ENCODE assay signal across 1 cellular context in the genomic region with DNA sequence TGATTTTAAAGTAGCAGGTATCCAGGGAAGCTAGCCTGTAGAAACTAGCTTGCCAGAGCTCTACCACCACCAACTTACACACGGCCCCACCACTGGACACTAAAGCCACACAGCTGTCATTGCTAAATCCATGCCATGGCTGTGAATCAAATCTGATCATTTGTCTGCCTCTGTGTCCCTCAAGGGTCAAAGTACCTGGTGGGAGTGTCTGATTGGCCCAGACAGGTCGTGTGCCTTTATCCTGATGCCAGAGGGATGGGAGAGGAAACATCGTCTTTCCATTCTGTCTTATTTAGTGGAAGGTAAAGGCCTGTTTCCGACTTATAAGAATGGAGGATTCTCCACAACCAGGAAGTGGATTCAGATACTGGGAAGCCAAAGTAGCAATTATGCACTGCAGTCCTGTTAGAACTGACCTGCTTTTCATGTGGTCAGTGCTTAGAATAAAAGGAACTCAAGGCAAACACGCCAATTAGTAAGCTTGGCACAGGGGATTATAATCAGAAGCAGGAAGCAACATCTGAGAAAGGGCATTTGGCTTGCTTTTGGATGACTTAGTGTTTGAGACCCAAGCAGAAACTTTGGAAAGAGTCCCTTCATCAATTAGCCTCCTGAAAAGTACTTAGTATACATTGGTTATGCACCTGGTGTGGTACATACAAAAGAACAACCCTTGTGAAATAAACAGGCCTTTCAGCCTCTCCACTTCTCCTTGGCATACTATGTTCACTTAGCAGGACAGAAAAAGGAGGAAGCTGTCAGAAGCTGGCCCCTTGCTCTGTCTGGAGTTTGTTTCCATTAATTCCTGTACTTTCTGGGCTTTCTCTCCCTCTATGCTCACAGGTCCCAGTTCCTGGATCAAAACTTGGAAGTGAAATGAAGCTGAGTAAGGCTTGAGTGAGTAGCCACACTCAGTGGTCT.
TF ChIP-seq lines count a peak whose summit lies in the region.

No MANE protein-coding gene starts in this region.

TF ChIP-seq in IMR-90, 13 proteins besides CTCF, POLR2A, EP300 and RAD21 (continued from another document):
- no peak for TF ChIP-seq USF2 (IDR thresholded peaks at IDR 0.05; ENCODE audit: low read depth, low read length)
- no peak for TF ChIP-seq BHLHE40 (IDR thresholded peaks at IDR 0.05; ENCODE audit: low read depth, low read length)
- no peak for TF ChIP-seq CEBPB (IDR thresholded peaks at IDR 0.05; ENCODE audit: low read depth, low read length)
- no peak for TF ChIP-seq CHD1 (IDR thresholded peaks at IDR 0.05; ENCODE audit: low read depth, low read length)
- TF ChIP-seq MXI1 (IDR thresholded peaks at IDR 0.05; ENCODE audit: borderline replicate concordance, low read depth, low read length): no peak
- TF ChIP-seq FOS (IDR thresholded peaks at IDR 0.05; ENCODE audit: low read depth, low read length): no peak
- TF ChIP-seq RCOR1 (IDR thresholded peaks at IDR 0.05; ENCODE audit: insufficient replicate concordance, low read length): no peak
- TF ChIP-seq RFX5 (IDR thresholded peaks at IDR 0.05; ENCODE audit: low read depth, low read length): no peak
